ENCODE assay signal across 19 cellular contexts in the genomic region with DNA sequence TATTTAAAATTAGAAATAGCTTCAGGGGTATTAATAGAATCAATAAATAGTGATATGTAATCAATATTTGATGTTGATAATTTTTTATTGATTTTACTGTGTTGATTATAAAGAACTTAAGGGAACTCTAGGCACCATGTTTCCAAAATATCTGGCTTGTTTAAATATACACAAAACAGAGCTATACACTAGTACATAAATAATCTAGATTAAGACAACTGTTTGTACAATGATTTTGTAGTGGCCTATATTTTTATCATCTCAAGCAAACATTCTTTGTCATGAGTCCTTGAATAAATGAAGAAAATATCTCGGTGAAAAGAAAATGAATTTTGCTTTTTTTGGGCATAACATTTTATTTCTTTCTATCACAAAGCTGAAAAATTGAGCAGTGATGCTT.
"Had no signal": no experiment of that assay in that cellular context is flagged by ENCODE, and none has a peak within 500 bp of the region (broad histone marks: within the 10 kb centered on the region; RNA-seq: fewer than 3 reads in every experiment).

No MANE protein-coding gene starts in this region.

- H3K9me3 ChIP-seq: ascending aorta, prostate gland, thyroid gland had no signal

- H3K4me3 ChIP-seq: ascending aorta, prostate gland, thyroid gland had no signal

- ATAC-seq: activated naive CD4-positive, alpha-beta T cell treated with anti-CD3 and anti-CD28 coated beads, Interleukin-2, amount 50 U/mL, for 72 hours; foreskin keratinocyte; left cardiac atrium; naive thymus-derived CD4-positive, alpha-beta T cell; WTC11 had no signal

- H3K4me1 ChIP-seq: ascending aorta, prostate gland had no signal

- H3K36me3 ChIP-seq: ascending aorta, brain microvascular endothelial cell, prostate gland, thyroid gland had no signal

- DNase-seq: activated T-cell treated with anti-CD3 and anti-CD28 coated beads, Interleukin-2, amount 50 U/mL, for 1 hour; brain microvascular endothelial cell; central memory CD4-positive, alpha-beta T cell; dermis blood vessel endothelial cell; effector CD8-positive, alpha-beta T cell; erythroblast; foreskin keratinocyte; immature natural killer cell; left cardiac atrium; naive thymus-derived CD4-positive, alpha-beta T cell; occipital lobe; stimulated activated CD4-positive, alpha-beta T cell treated with anti-CD3 and anti-CD28 coated beads, Interleukin-12 subunit alpha, Interleukin-12 subunit beta, amount 100 ng/mL, for 4 hours; substantia nigra; T1000; thyroid gland had no signal

- H3K27ac ChIP-seq: ascending aorta, brain microvascular endothelial cell, foreskin keratinocyte, prostate gland had no signal

- H3K27me3 ChIP-seq: ascending aorta, brain microvascular endothelial cell, foreskin keratinocyte, thyroid gland had no signal
